In the genomic region with DNA sequence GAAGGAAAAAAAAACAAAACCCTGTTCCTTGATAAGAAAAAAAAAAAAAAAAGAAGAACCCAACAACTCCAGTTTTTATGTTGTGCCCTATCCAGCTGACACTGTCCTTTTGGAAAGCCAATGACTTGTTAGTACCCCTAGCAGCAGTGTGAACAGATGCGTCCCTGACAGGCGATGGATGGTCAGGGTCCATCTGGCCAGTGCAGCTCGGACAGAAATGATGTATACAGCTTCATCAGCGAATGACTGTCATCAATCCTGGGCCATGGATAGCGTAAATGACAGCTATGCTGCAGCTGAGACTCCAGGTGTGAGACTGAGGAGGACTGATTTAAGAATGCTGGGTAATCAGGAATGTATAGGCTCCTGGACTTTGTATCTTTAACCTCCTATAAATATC, we compare ENCODE assay signal across 14 cellular contexts.
DNase-seq lines count a peak whose midpoint lies in the region; TF ChIP-seq lines count a peak whose summit lies in the region.
"Had no signal": no experiment of that assay in that cellular context is flagged by ENCODE, and none has a peak within 500 bp of the region (broad histone marks: within the 10 kb centered on the region; RNA-seq: fewer than 3 reads in every experiment).

No MANE protein-coding gene starts in this region.

- H3K4me1 Mint-ChIP-seq in glutamatergic neuron (ENCODE audit: low read depth, unreplicated experiment) = peaks cover 15% of the 10 kb centered on the region
- H3K4me1 Mint-ChIP-seq in activated CD4-positive, alpha-beta memory T cell treated with anti-CD3 and anti-CD28 coated beads, Interleukin-2, amount 10 ng/mL, durations not matched to agents 7 days and 5 days = no peaks in the 10 kb centered on the region
- H3K4me1 Mint-ChIP-seq: CD14-positive monocyte; CD4-positive, alpha-beta memory T cell had no signal

- DNase-seq in NCI-H82 (lab: John Stamatoyannopoulos, UW) (peak; percentile 73), NCI-H82 treated with DMSO at 0.1 percent for 48 hours (lab: John Stamatoyannopoulos, UW; ENCODE audit: unreplicated experiment) (no peak), glutamatergic neuron (peak; percentile 71), retina (peak; percentile 21), NCI-H128 (lab: John Stamatoyannopoulos, UW; ENCODE audit: unreplicated experiment) (no peak)
- no peak for DNase-seq in activated CD4-positive, alpha-beta memory T cell treated with anti-CD3 and anti-CD28 coated beads, Interleukin-2, amount 10 ng/mL, durations not matched to agents 7 days and 5 days
- DNase-seq in activated CD4-positive, CD25-positive, alpha-beta regulatory T cell (lab: John Stamatoyannopoulos, UW) = no peak
- DNase-seq: 8988T; CD4-positive, alpha-beta memory T cell; DMS153; DMS79; GDM1; H9 had no signal

- no peak for TF ChIP-seq CTCF in glutamatergic neuron (IDR thresholded peaks at IDR 0.05; ENCODE audit: partially characterized antibody, unreplicated experiment)

- CTCF ChIA-PET in activated CD4-positive, alpha-beta memory T cell treated with anti-CD3 and anti-CD28 coated beads, Interleukin-2, amount 10 ng/mL, durations not matched to agents 7 days and 5 days (lab: Charles Lee) = no interaction called here

- no peak overlapping the region for H3K4me3 Mint-ChIP-seq in glutamatergic neuron (ENCODE audit: unreplicated experiment)
- H3K4me3 Mint-ChIP-seq in activated CD4-positive, alpha-beta memory T cell treated with anti-CD3 and anti-CD28 coated beads, Interleukin-2, amount 10 ng/mL, durations not matched to agents 7 days and 5 days = no peak overlapping the region
- H3K4me3 Mint-ChIP-seq: CD14-positive monocyte; CD4-positive, alpha-beta memory T cell; H9 had no signal

- H3K27me3 Mint-ChIP-seq in glutamatergic neuron (ENCODE audit: unreplicated experiment) = peaks cover 2% of the 10 kb centered on the region
- no peaks in the 10 kb centered on the region for H3K27me3 Mint-ChIP-seq in activated CD4-positive, alpha-beta memory T cell treated with anti-CD3 and anti-CD28 coated beads, Interleukin-2, amount 10 ng/mL, durations not matched to agents 7 days and 5 days
- H3K27me3 Mint-ChIP-seq: CD4-positive, alpha-beta memory T cell had no signal

- POLR2A ChIA-PET in activated CD4-positive, alpha-beta memory T cell treated with anti-CD3 and anti-CD28 coated beads, Interleukin-2, amount 10 ng/mL, durations not matched to agents 7 days and 5 days (lab: Charles Lee) = no interaction called here

- H3K9me3 Mint-ChIP-seq in glutamatergic neuron (ENCODE audit: unreplicated experiment) = peaks cover 3% of the 10 kb centered on the region
- peaks cover under 1% of the 10 kb centered on the region for H3K9me3 Mint-ChIP-seq in activated CD4-positive, alpha-beta memory T cell treated with anti-CD3 and anti-CD28 coated beads, Interleukin-2, amount 10 ng/mL, durations not matched to agents 7 days and 5 days
- H3K9me3 Mint-ChIP-seq: CD14-positive monocyte, H9 had no signal

- H3K27ac Mint-ChIP-seq in glutamatergic neuron (ENCODE audit: unreplicated experiment) = peak overlapping the region; percentile 85
- no peak overlapping the region for H3K27ac Mint-ChIP-seq in activated CD4-positive, alpha-beta memory T cell treated with anti-CD3 and anti-CD28 coated beads, Interleukin-2, amount 10 ng/mL, durations not matched to agents 7 days and 5 days
- H3K27ac Mint-ChIP-seq: CD14-positive monocyte, H9 had no signal

- no peaks in the 10 kb centered on the region for H3K36me3 Mint-ChIP-seq in glutamatergic neuron (ENCODE audit: unreplicated experiment)
- no peaks in the 10 kb centered on the region for H3K36me3 Mint-ChIP-seq in activated CD4-positive, alpha-beta memory T cell treated with anti-CD3 and anti-CD28 coated beads, Interleukin-2, amount 10 ng/mL, durations not matched to agents 7 days and 5 days (ENCODE audit: low read depth)
- H3K36me3 Mint-ChIP-seq: CD14-positive monocyte; CD4-positive, alpha-beta memory T cell had no signal

Comparison
In these comparisons a context has a peak if more than half of its experiments do, and no peak if none do; other contexts are left out.
1. DNase-seq: peak in NCI-H82 (single experiment), glutamatergic neuron (single experiment) and retina (single experiment); none in NCI-H82 treated with DMSO at 0.1 percent for 48 hours (single experiment), activated CD4-positive, alpha-beta memory T cell treated with anti-CD3 and anti-CD28 coated beads, Interleukin-2, amount 10 ng/mL, durations not matched to agents 7 days and 5 days (single experiment), activated CD4-positive, CD25-positive, alpha-beta regulatory T cell (0 of 4) and NCI-H128 (single experiment).